ENCODE assay signal across 24 cellular contexts in genomic region chr9:136493567-136493971, GRCh38. TPM values are rescaled to one million over a fixed set of nuclear protein-coding genes. Genes with fewer than 3 reads are reported as not detected.
DNase-seq lines count a peak whose midpoint lies in the region; ATAC-seq and TF ChIP-seq lines count a peak whose summit lies in the region.
"Had no signal": no experiment of that assay in that cellular context is flagged by ENCODE, and none has a peak within 500 bp of the region (broad histone marks: within the 10 kb centered on the region; RNA-seq: fewer than 3 reads in every experiment).

No MANE protein-coding gene starts in this region.

- ATAC-seq in left cardiac atrium (peak; percentile 3 to 12), Right ventricle myocardium superior (ENCODE audit: poor library complexity) (no peak), upper lobe of left lung (ENCODE audit: low FRiP score in 2 of 2) (no peak), GM18519 (IDR thresholded peaks at IDR 0.05; ENCODE audit: low FRiP score, unreplicated experiment) (no peak), GM18858 (IDR thresholded peaks at IDR 0.05; ENCODE audit: unreplicated experiment) (no peak)
- ATAC-seq: gastrocnemius medialis had no signal

- H3K4me3 Mint-ChIP-seq in brain: no peak overlapping the region
- no peak overlapping the region for H3K4me3 Mint-ChIP-seq in type B pancreatic cell
- H3K4me3 Mint-ChIP-seq: IgD-negative memory B cell; mesothelial cell of epicardium; stimulated activated naive CD8-positive, alpha-beta T cell treated with anti-CD3 and anti-CD28 coated beads, Interleukin-15, Interleukin-2, amounts not matched to agents 100 ng/mL and 50 ng/mL, for 24 hours had no signal

- peaks cover 7% of the 10 kb centered on the region for H3K36me3 Mint-ChIP-seq in brain
- no peaks in the 10 kb centered on the region for H3K36me3 Mint-ChIP-seq in type B pancreatic cell
- H3K36me3 Mint-ChIP-seq: IgD-negative memory B cell had no signal

- intact Hi-C loops in left cardiac atrium (cut with DNase I): loop anchor here (10.0 kb wide), 1 partner anchor 51 kb away; the partner anchor contains the start of gene NOTCH1 (in 2 of the 2)
- intact Hi-C loops in Right ventricle myocardium superior (cut with DNase I): no loop called here

- H3K27ac Mint-ChIP-seq in brain (peak overlapping the region in 3 of 5 experiments; percentile 58 to 96 (median 80)), type B pancreatic cell (no peak overlapping the region)
- H3K27ac Mint-ChIP-seq: IgD-negative memory B cell; mesothelial cell of epicardium; stimulated activated naive CD8-positive, alpha-beta T cell treated with anti-CD3 and anti-CD28 coated beads, Interleukin-15, Interleukin-2, amounts not matched to agents 100 ng/mL and 50 ng/mL, for 24 hours had no signal

- H3K27me3 Mint-ChIP-seq in brain (no peaks in the 10 kb centered on the region), type B pancreatic cell (no peaks in the 10 kb centered on the region)
- H3K27me3 Mint-ChIP-seq: IgD-negative memory B cell; stimulated activated naive CD8-positive, alpha-beta T cell treated with anti-CD3 and anti-CD28 coated beads, Interleukin-15, Interleukin-2, amounts not matched to agents 100 ng/mL and 50 ng/mL, for 24 hours had no signal

- H3K9me3 Mint-ChIP-seq in brain (no peaks in the 10 kb centered on the region), type B pancreatic cell (no peaks in the 10 kb centered on the region)
- H3K9me3 Mint-ChIP-seq: IgD-negative memory B cell; mesothelial cell of epicardium; stimulated activated naive CD8-positive, alpha-beta T cell treated with anti-CD3 and anti-CD28 coated beads, Interleukin-15, Interleukin-2, amounts not matched to agents 100 ng/mL and 50 ng/mL, for 24 hours had no signal

- 87% methylated on average over 8 of the region's 8 CpGs; no CpG with 5 or more reads in 1 of the 2 donors for WGBS in upper lobe of left lung, 2 donors

- no peak for TF ChIP-seq POLR2A in upper lobe of left lung (IDR thresholded peaks at IDR 0.05)

- no peak for TF ChIP-seq CTCF in brain (conservative IDR thresholded peaks at IDR 0.05)
- TF ChIP-seq CTCF in upper lobe of left lung (IDR thresholded peaks at IDR 0.05): no peak
- no peak for TF ChIP-seq CTCF in type B pancreatic cell (conservative IDR thresholded peaks at IDR 0.05)

- DNase-seq in left cardiac atrium (no peak), Right ventricle myocardium superior (no peak), medulla oblongata (ENCODE audit: extremely low spot score) (peak; percentile 53), upper lobe of left lung (no peak), type B pancreatic cell (ENCODE audit: extremely low spot score, unreplicated experiment) (no peak)
- DNase-seq: activated CD8-positive, alpha-beta memory T cell treated with anti-CD3 and anti-CD28 coated beads, Interleukin-2, amount 50 U/mL, for 48 hours; activated gamma-delta T cell; adrenal gland; gastrocnemius medialis; GOT3; NCI-H774; OCI-M1; psoas muscle; stimulated activated CD4-positive, alpha-beta T cell treated with anti-CD3 and anti-CD28 coated beads, Interleukin-4, amount 100 ng/mL, for 1 hour; T-helper 2 cell; uterus had no signal

- TF ChIP-seq EP300 in upper lobe of left lung (IDR thresholded peaks at IDR 0.05): no peak

- H3K4me3 ChIP-seq in upper lobe of left lung: no peak overlapping the region
- H3K4me3 ChIP-seq: A549, adrenal gland, gastrocnemius medialis, psoas muscle, SJSA1, uterus had no signal

- H3K4me1 Mint-ChIP-seq in brain: peaks cover 5% of the 10 kb centered on the region
- H3K4me1 Mint-ChIP-seq in type B pancreatic cell (ENCODE audit: unreplicated experiment): no peaks in the 10 kb centered on the region
- H3K4me1 Mint-ChIP-seq: IgD-negative memory B cell, mesothelial cell of epicardium had no signal

- no peaks in the 10 kb centered on the region for H3K9me3 ChIP-seq in upper lobe of left lung
- H3K9me3 ChIP-seq: A549, adrenal gland, gastrocnemius medialis, psoas muscle, SJSA1, uterus had no signal

- peak overlapping the region; percentile 3 to 65 (median 40) for H3K27ac ChIP-seq in upper lobe of left lung
- H3K27ac ChIP-seq: A549, adrenal gland, gastrocnemius medialis, psoas muscle, SJSA1, uterus had no signal

- peaks cover 16 to 43% (median 39%) of the 10 kb centered on the region in 4 donors for H3K36me3 ChIP-seq in upper lobe of left lung
- H3K36me3 ChIP-seq: uterus had no signal

- no peaks in the 10 kb centered on the region for H3K27me3 ChIP-seq in upper lobe of left lung
- H3K27me3 ChIP-seq: adrenal gland, gastrocnemius medialis, SJSA1, uterus had no signal

- peaks cover 3 to 27% (median 8%) of the 10 kb centered on the region in 4 donors for H3K4me1 ChIP-seq in upper lobe of left lung
- H3K4me1 ChIP-seq: A549, adrenal gland, gastrocnemius medialis, SJSA1, uterus had no signal

RNA-seq across cellular contexts. Expression of gene SEC16A, which starts 10.7 kb away (rescaled TPM):
- total RNA-seq in left cardiac atrium (10 to 100 TPM; 27.4 to 40.8 TPM), Right ventricle myocardium superior (21.4 TPM), upper lobe of left lung (10 to 100 TPM; 64.1 to 89.1 (median 72.1) TPM), type B pancreatic cell (ENCODE audit: low replicate concordance) (74.6 and 95.0 TPM in 2 replicates)
- polyA plus RNA-seq in brain (ENCODE audit: insufficient read depth, low read depth, low replicate concordance): 80.6 TPM

RNA-seq across cellular contexts. Expression of gene NOTCH1, which starts 52.3 kb away (rescaled TPM):
- total RNA-seq in left cardiac atrium (10 to 100 TPM; 22.7 to 36.0 TPM), Right ventricle myocardium superior (16.8 TPM), upper lobe of left lung (100 to 1,000 TPM in 4 of 6 donors, 10 to 100 TPM in 2; 49.6 to 175 (median 110) TPM), type B pancreatic cell (ENCODE audit: low replicate concordance) (36.5 and 53.1 TPM in 2 replicates)
- 12.3 TPM for polyA plus RNA-seq in brain (ENCODE audit: insufficient read depth, low read depth, low replicate concordance)

RNA-seq across cellular contexts. Expression of gene INPP5E, which starts 53.9 kb away (rescaled TPM):
- 10 to 100 TPM in 1 of 2 donors, 1 to 10 TPM in 1; 9.5 to 10.1 TPM for total RNA-seq in left cardiac atrium
- 10.5 TPM for total RNA-seq in Right ventricle myocardium superior
- 10.7 TPM for polyA plus RNA-seq in brain (ENCODE audit: insufficient read depth, low read depth, low replicate concordance)
- total RNA-seq in upper lobe of left lung: 10 to 100 TPM in 5 of 6 donors, 1 to 10 TPM in 1; 9.1 to 43.0 (median 14.1) TPM
- 13.8 and 24.0 TPM in 2 replicates for total RNA-seq in type B pancreatic cell (ENCODE audit: low replicate concordance)

Comparison
In these comparisons a context has a peak if more than half of its experiments do, and no peak if none do; other contexts are left out.
1. ATAC-seq: peak in left cardiac atrium (2 of 2); none in Right ventricle myocardium superior (single experiment), upper lobe of left lung (0 of 2), GM18519 (single experiment) and GM18858 (single experiment).